Comparison of ENCODE assay signal across 18 cellular contexts in the genomic region with DNA sequence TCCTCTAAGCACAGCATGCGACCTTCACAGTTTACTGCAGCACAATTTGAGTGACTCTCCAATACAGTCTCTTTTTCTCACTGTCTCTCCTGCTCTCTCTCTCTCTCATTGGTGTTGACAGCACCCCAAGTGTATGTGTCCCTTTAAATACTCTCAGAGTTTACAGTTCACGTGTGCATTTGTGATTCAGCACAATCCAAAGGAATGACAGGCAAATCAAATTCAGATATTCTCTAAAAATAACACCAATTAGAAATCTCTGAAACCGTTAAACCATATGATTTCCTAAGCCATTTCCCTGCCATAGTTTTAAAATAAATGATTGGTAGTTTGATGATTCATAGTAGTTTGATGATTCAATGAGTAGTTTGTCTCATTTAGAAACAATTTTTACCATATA.
"Had no signal": no experiment of that assay in that cellular context is flagged by ENCODE, and none has a peak within 500 bp of the region (broad histone marks: within the 10 kb centered on the region; RNA-seq: fewer than 3 reads in every experiment).

No MANE protein-coding gene starts in this region.

- H3K9me3 ChIP-seq: gastrocnemius medialis, heart left ventricle, lower lobe of right lung, sigmoid colon, spleen, testis, upper lobe of left lung had no signal

- H3K4me1 ChIP-seq: gastrocnemius medialis, heart left ventricle, lower lobe of right lung, sigmoid colon, spleen, testis, upper lobe of left lung had no signal

- ATAC-seq: activated T-helper 17 cell treated with anti-CD3 and anti-CD28 coated beads, Interleukin-2, amount 50 U/mL, for 72 hours; gastrocnemius medialis; heart left ventricle; left cardiac atrium; lower lobe of right lung; stimulated activated naive CD8-positive, alpha-beta T cell treated with anti-CD3 and anti-CD28 coated beads, Interleukin-15, amount 100 ng/mL, for 72 hours had no signal

- H3K4me3 ChIP-seq: gastrocnemius medialis, heart left ventricle, lower lobe of right lung, sigmoid colon, spleen, testis, upper lobe of left lung had no signal

- H3K27ac ChIP-seq: gastrocnemius medialis, heart left ventricle, lower lobe of right lung, sigmoid colon, spleen, testis, upper lobe of left lung had no signal

- DNase-seq: activated CD4-positive, alpha-beta T cell treated with anti-CD3 and anti-CD28 coated beads, Interleukin-2, amount 50 U/mL, for 4 hours; activated CD4-positive, CD25-positive, alpha-beta regulatory T cell treated with anti-CD3 and anti-CD28 coated beads, Interleukin-2, amount 50 U/mL, for 72 hours; activated naive CD4-positive, alpha-beta T cell treated with Interleukin-2 at 50 U/mL for 16 hours; anterior cingulate cortex; effector CD8-positive, alpha-beta T cell; gastrocnemius medialis; heart left ventricle; immature natural killer cell; left cardiac atrium; lower lobe of right lung; nephron progenitor cell; sigmoid colon; spleen; stimulated activated naive CD8-positive, alpha-beta T cell treated with anti-CD3 and anti-CD28 coated beads, Interleukin-15, amount 100 ng/mL, for 72 hours; T1000; testis; upper lobe of left lung had no signal

- H3K36me3 ChIP-seq: gastrocnemius medialis, heart left ventricle, lower lobe of right lung, sigmoid colon, spleen, upper lobe of left lung had no signal

- H3K27me3 ChIP-seq: gastrocnemius medialis, heart left ventricle, sigmoid colon, testis, upper lobe of left lung had no signal
